In genomic region chr5:5257761-5258160, GRCh38 we compare ENCODE assay signal across 27 cellular contexts.
DNase-seq lines count a peak whose midpoint lies in the region; ATAC-seq, FAIRE-seq and TF ChIP-seq lines count a peak whose summit lies in the region.
"Had no signal": no experiment of that assay in that cellular context is flagged by ENCODE, and none has a peak within 500 bp of the region (broad histone marks: within the 10 kb centered on the region; RNA-seq: fewer than 3 reads in every experiment).

No MANE protein-coding gene starts in this region.

- H3K4me1 Mint-ChIP-seq in nephron progenitor cell = peaks cover 21% of the 10 kb centered on the region
- H3K4me1 Mint-ChIP-seq: CD14-positive monocyte; CD4-positive, alpha-beta memory T cell; CD4-positive, CD25-positive, alpha-beta regulatory T cell; CD8-positive, alpha-beta memory T cell had no signal

- H3K36me3 Mint-ChIP-seq in nephron progenitor cell (ENCODE audit: low read depth) = peaks cover 13% of the 10 kb centered on the region
- H3K36me3 Mint-ChIP-seq: CD14-positive monocyte; CD4-positive, alpha-beta memory T cell; CD4-positive, CD25-positive, alpha-beta regulatory T cell; CD8-positive, alpha-beta memory T cell had no signal

- peaks cover 41% of the 10 kb centered on the region for H3K9me3 Mint-ChIP-seq in nephron progenitor cell

- H3K4me3 Mint-ChIP-seq in nephron progenitor cell = no peak overlapping the region
- H3K4me3 Mint-ChIP-seq: CD14-positive monocyte; CD4-positive, alpha-beta memory T cell; CD4-positive, CD25-positive, alpha-beta regulatory T cell; CD8-positive, alpha-beta memory T cell had no signal

- H3K4me1 ChIP-seq in esophagus muscularis mucosa (no peaks in the 10 kb centered on the region), upper lobe of right lung (no peaks in the 10 kb centered on the region)
- H3K4me1 ChIP-seq: BE2C, BLaER1 had no signal

- DNase-seq in HTR-8/SVneo (ENCODE audit: insufficient read length, low spot score) (no peak), esophagus muscularis mucosa (ENCODE audit: extremely low spot score) (peak; percentile 66), nephron progenitor cell (peak; percentile 12), upper lobe of right lung (no peak), NCI-H774 (lab: John Stamatoyannopoulos, UW) (no peak)
- DNase-seq: 8988T; ACHN; BE2C; C1 segment of cervical spinal cord; CD4-positive, alpha-beta memory T cell; CD4-positive, CD25-positive, alpha-beta regulatory T cell; CD8-positive, alpha-beta memory T cell; COR-L47; DMS 273 treated with DMSO at 0.1 percent for 48 hours; DMS153; DMS53; DMS79; DND-41; EL; GDM1 had no signal

- H3K27me3 Mint-ChIP-seq in nephron progenitor cell (ENCODE audit: low read depth, poor library complexity) = peaks cover 6% of the 10 kb centered on the region
- H3K27me3 Mint-ChIP-seq: CD4-positive, alpha-beta memory T cell; CD4-positive, CD25-positive, alpha-beta regulatory T cell; CD8-positive, alpha-beta memory T cell had no signal

- peaks cover 0 to 22% (median 4%) of the 10 kb centered on the region in 4 donors for H3K9me3 ChIP-seq in esophagus muscularis mucosa
- H3K9me3 ChIP-seq in upper lobe of right lung = peaks cover 5% of the 10 kb centered on the region
- H3K9me3 ChIP-seq: BE2C had no signal

- TF ChIP-seq POLR2A in esophagus muscularis mucosa (IDR thresholded peaks at IDR 0.05; ENCODE audit: low read depth) = no peak

- H3K27ac ChIP-seq in esophagus muscularis mucosa (replicated peaks in 1 of 4) (no peak overlapping the region), upper lobe of right lung (no peak overlapping the region)
- H3K27ac ChIP-seq: BLaER1 had no signal

- H3K4me3 ChIP-seq in esophagus muscularis mucosa (no peak overlapping the region), upper lobe of right lung (no peak overlapping the region)
- H3K4me3 ChIP-seq: BLaER1, GM12878 had no signal

- WGBS in esophagus muscularis mucosa = 47% methylated on average over 5 of the region's 6 CpGs

- peak; percentile 62 for FAIRE-seq in HTR-8/SVneo (lab: Jason Lieb, UNC)
- FAIRE-seq: A204.1, GM12878, GM12892, GM18507, GM19239 had no signal

- TF ChIP-seq CTCF in esophagus muscularis mucosa (IDR thresholded peaks at IDR 0.05) (no peak), nephron progenitor cell (IDR thresholded peaks at IDR 0.05) (no peak), upper lobe of right lung (IDR thresholded peaks at IDR 0.05) (no peak)

- ATAC-seq in upper lobe of right lung = no peak
- ATAC-seq: GM12878 had no signal

- no peak overlapping the region for H3K27ac Mint-ChIP-seq in nephron progenitor cell
- H3K27ac Mint-ChIP-seq: CD14-positive monocyte; CD4-positive, alpha-beta memory T cell; CD4-positive, CD25-positive, alpha-beta regulatory T cell; CD8-positive, alpha-beta memory T cell had no signal

- H3K27me3 ChIP-seq in esophagus muscularis mucosa (no peaks in the 10 kb centered on the region), upper lobe of right lung (no peaks in the 10 kb centered on the region)
- H3K27me3 ChIP-seq: BE2C, BLaER1 had no signal

- intact Hi-C loops in esophagus muscularis mucosa (cut with DNase I) (no loop called here), upper lobe of right lung (cut with DNase I) (no loop called here)

- no peak for TF ChIP-seq EP300 in esophagus muscularis mucosa (IDR thresholded peaks at IDR 0.05)

- H3K36me3 ChIP-seq in esophagus muscularis mucosa = no peaks in the 10 kb centered on the region
- no peaks in the 10 kb centered on the region for H3K36me3 ChIP-seq in upper lobe of right lung
- H3K36me3 ChIP-seq: BE2C, BLaER1 had no signal

Comparison
In these comparisons a context has a peak if more than half of its experiments do, and no peak if none do; other contexts are left out.
1. DNase-seq: peak in esophagus muscularis mucosa (single experiment) and nephron progenitor cell (single experiment); none in HTR-8/SVneo (single experiment), upper lobe of right lung (single experiment) and NCI-H774 (single experiment).